Comparison of ENCODE assay signal across 27 cellular contexts in the genomic region with DNA sequence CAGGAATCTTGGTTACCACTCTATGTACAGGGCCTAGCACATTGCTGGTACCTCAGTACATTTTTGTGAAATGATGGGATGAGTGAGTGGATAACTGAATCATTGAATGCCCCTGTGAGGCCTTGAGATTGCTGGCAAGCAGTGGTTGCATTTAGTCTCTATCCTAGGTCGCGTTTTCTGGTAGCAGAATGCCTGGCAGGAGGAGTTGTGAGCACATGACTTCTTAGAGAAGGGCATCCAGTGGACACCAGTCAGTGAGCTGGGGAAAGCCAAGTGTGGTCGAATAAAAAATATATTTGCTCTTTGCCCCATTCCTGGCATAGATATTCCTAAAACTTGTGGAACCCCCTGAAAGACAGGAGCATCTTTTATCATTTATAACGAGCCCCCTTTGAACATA.
"Had no signal": no experiment of that assay in that cellular context is flagged by ENCODE, and none has a peak within 500 bp of the region (broad histone marks: within the 10 kb centered on the region; RNA-seq: fewer than 3 reads in every experiment).

No MANE protein-coding gene starts in this region.

- DNase-seq: activated B cell treated with CpG ODN at 0.5 μM for 24 hours; activated CD4-positive, alpha-beta memory T cell treated with anti-CD3 and anti-CD28 coated beads for 36 hours; activated CD4-positive, alpha-beta T cell treated with anti-CD3 and anti-CD28 coated beads for 4 hours; activated CD4-positive, alpha-beta T cell treated with anti-CD3 and anti-CD28 coated beads, Interleukin-2, amount 10 ng/mL, durations not matched to agents 24 days and 14 days; activated CD4-positive, alpha-beta T cell treated with anti-CD3 and anti-CD28 coated beads, Interleukin-2, amount 50 U/mL, for 1 hour; activated CD4-positive, alpha-beta T cell treated with anti-CD3 and anti-CD28 coated beads, Interleukin-2, amount 50 U/mL, for 4 hours; activated CD4-positive, CD25-positive, alpha-beta regulatory T cell treated with anti-CD3 and anti-CD28 coated beads, Interleukin-2, amount 50 U/mL, for 72 hours; activated CD8-positive, alpha-beta memory T cell treated with anti-CD3 and anti-CD28 coated beads, Interleukin-2, amount 10 ng/mL, durations not matched to agents 7 days and 5 days; activated CD8-positive, alpha-beta T cell treated with anti-CD3 and anti-CD28 coated beads for 36 hours; activated effector memory CD4-positive, alpha-beta T cell treated with Interleukin-2 at 50 U/mL for 16 hours; activated gamma-delta T cell; activated naive CD4-positive, alpha-beta T cell treated with anti-CD3 and anti-CD28 coated beads, Interleukin-2, amount 10 ng/mL, durations not matched to agents 7 days and 5 days; activated naive CD4-positive, alpha-beta T cell treated with Interleukin-2 at 50 U/mL for 16 hours; activated naive CD8-positive, alpha-beta T cell treated with anti-CD3 and anti-CD28 coated beads, Interleukin-2, amount 10 ng/mL, durations not matched to agents 7 days and 5 days; activated naive CD8-positive, alpha-beta T cell treated with anti-CD3 and anti-CD28 coated beads, Interleukin-2, amount 50 U/mL, for 24 hours; activated T-cell treated with anti-CD3 and anti-CD28 coated beads for 4 hours; activated T-cell treated with anti-CD3 and anti-CD28 coated beads, Interleukin-2, amount 50 U/mL, for 1 hour; activated T-cell treated with anti-CD3 and anti-CD28 coated beads, Interleukin-2, amount 50 U/mL, for 4 hours; amygdala; anterior cingulate cortex; caudate nucleus; cerebellar nuclear complex; T-cell; T-helper 17 cell had no signal

- H3K36me3 ChIP-seq: ascending aorta, cardiac muscle cell had no signal

- H3K27me3 ChIP-seq: ascending aorta, cardiac muscle cell had no signal

- H3K4me3 ChIP-seq: ascending aorta, cardiac muscle cell had no signal

- H3K27ac ChIP-seq: ascending aorta, cardiac muscle cell, VCaP had no signal

- H3K4me1 ChIP-seq: ascending aorta had no signal
